In genomic region chr3:98592345-98592935, GRCh38 we compare ENCODE assay signal across 9 cellular contexts. TPM values are rescaled to one million over a fixed set of nuclear protein-coding genes. Genes with fewer than 3 reads are reported as not detected.
A peak's percentile ranks its signal among the peaks of the same experiment; 100 is the strongest.
DNase-seq lines count a peak whose midpoint lies in the region; ATAC-seq, FAIRE-seq and TF ChIP-seq lines count a peak whose summit lies in the region.
"Had no signal": no experiment of that assay in that cellular context is flagged by ENCODE, and none has a peak within 500 bp of the region (broad histone marks: within the 10 kb centered on the region; RNA-seq: fewer than 3 reads in every experiment).

No MANE protein-coding gene starts in this region.

- peaks cover 0 to 6% of the 10 kb centered on the region in 2 experiments for H3K36me3 ChIP-seq in keratinocyte (ENCODE audit: control insufficient read depth in 2 of 2, extremely low read depth in 1 of 2, insufficient read depth in 2 of 2, low read length in 2 of 2)

- peaks cover 30% of the 10 kb centered on the region for H3K36me3 Mint-ChIP-seq in T-helper 1 cell treated with Interleukin-12 subunit alpha and Interleukin-12 subunit beta and Interleukin-4 antibody, amounts not matched to agents 30 μg/mL and 1 μg/mL, for 36 hours (ENCODE audit: low read depth)
- H3K36me3 Mint-ChIP-seq in activated naive CD8-positive, alpha-beta T cell treated with anti-CD3 and anti-CD28 coated beads for 36 hours = peaks cover 34% of the 10 kb centered on the region

- peak overlapping the region; percentile 52 for H3K27ac Mint-ChIP-seq in T-helper 1 cell treated with Interleukin-12 subunit alpha and Interleukin-12 subunit beta and Interleukin-4 antibody, amounts not matched to agents 30 μg/mL and 1 μg/mL, for 36 hours
- peak overlapping the region; percentile 82 for H3K27ac Mint-ChIP-seq in activated naive CD8-positive, alpha-beta T cell treated with anti-CD3 and anti-CD28 coated beads for 36 hours

- no peaks in the 10 kb centered on the region for H3K9me3 ChIP-seq in keratinocyte (ENCODE audit: control insufficient read depth, low read depth, low read length)

- no peaks in the 10 kb centered on the region for H3K9me1 ChIP-seq in keratinocyte (ENCODE audit: control insufficient read depth, extremely low read depth, insufficient read depth, low read length)

- peaks cover 4% of the 10 kb centered on the region for H3K27me3 Mint-ChIP-seq in T-helper 1 cell treated with Interleukin-12 subunit alpha and Interleukin-12 subunit beta and Interleukin-4 antibody, amounts not matched to agents 30 μg/mL and 1 μg/mL, for 36 hours (ENCODE audit: low read depth)
- peaks cover 4% of the 10 kb centered on the region for H3K27me3 Mint-ChIP-seq in activated naive CD8-positive, alpha-beta T cell treated with anti-CD3 and anti-CD28 coated beads for 36 hours

- dilution Hi-C loops in keratinocyte (cut with MboI; ENCODE audit: extremely low pct_ligation_motif_present, low sequenced_read_pairs) = no loop called here

- TF ChIP-seq CTCF in keratinocyte (optimal IDR thresholded peaks at IDR 0.05 in 1 of 3, IDR thresholded peaks at IDR 0.05 in 1 of 3, conservative IDR thresholded peaks at IDR 0.05 in 1 of 3; ENCODE audit: extremely low read depth in 1 of 3, insufficient read depth in 2 of 3, low read length in 3 of 3) = no peak

- H3K27me3 ChIP-seq in keratinocyte (ENCODE audit: control insufficient read depth, extremely low read depth, insufficient read depth, low read length) = no peaks in the 10 kb centered on the region
- H3K27me3 ChIP-seq: foreskin keratinocyte had no signal

- H3K4me2 ChIP-seq in keratinocyte (ENCODE audit: control insufficient read depth, extremely low read depth, insufficient read depth, low read depth, low read length) = peak overlapping the region; percentile 72

- peaks cover 48% of the 10 kb centered on the region for H3K4me1 Mint-ChIP-seq in T-helper 1 cell treated with Interleukin-12 subunit alpha and Interleukin-12 subunit beta and Interleukin-4 antibody, amounts not matched to agents 30 μg/mL and 1 μg/mL, for 36 hours (ENCODE audit: low read depth)
- H3K4me1 Mint-ChIP-seq in activated naive CD8-positive, alpha-beta T cell treated with anti-CD3 and anti-CD28 coated beads for 36 hours = peaks cover 43% of the 10 kb centered on the region

- no peak for ATAC-seq in HG02623 (IDR thresholded peaks at IDR 0.05; ENCODE audit: unreplicated experiment)

- H3K4me1 ChIP-seq in keratinocyte (ENCODE audit: control insufficient read depth, extremely low read depth, insufficient read depth, low read length) = peaks cover 9% of the 10 kb centered on the region

- peak overlapping the region; percentile 94 for H2AFZ ChIP-seq in keratinocyte (ENCODE audit: control insufficient read depth, low read length)

- peak overlapping the region; percentile 96 for H3K4me3 Mint-ChIP-seq in T-helper 1 cell treated with Interleukin-12 subunit alpha and Interleukin-12 subunit beta and Interleukin-4 antibody, amounts not matched to agents 30 μg/mL and 1 μg/mL, for 36 hours
- peak overlapping the region; percentile 96 for H3K4me3 Mint-ChIP-seq in activated naive CD8-positive, alpha-beta T cell treated with anti-CD3 and anti-CD28 coated beads for 36 hours

- DNase-seq in T-helper 1 cell (no peak), keratinocyte (ENCODE audit: low read depth, low spot score) (no peak), substantia nigra (lab: John Stamatoyannopoulos, UW) (no peak), SIG-M5 treated with dmso at 0.1 percent for 504 hours (lab: John Stamatoyannopoulos, UW; ENCODE audit: unreplicated experiment) (no peak), amniotic stem cell (lab: John Stamatoyannopoulos, UW) (no peak)
- DNase-seq in activated naive CD8-positive, alpha-beta T cell treated with anti-CD3 and anti-CD28 coated beads for 36 hours = no peak
- DNase-seq: foreskin keratinocyte had no signal

- H4K20me1 ChIP-seq in keratinocyte (ENCODE audit: control insufficient read depth, extremely low read depth, insufficient read depth, low read length) = no peaks in the 10 kb centered on the region

- peaks cover 5% of the 10 kb centered on the region for H3K9me3 Mint-ChIP-seq in T-helper 1 cell treated with Interleukin-12 subunit alpha and Interleukin-12 subunit beta and Interleukin-4 antibody, amounts not matched to agents 30 μg/mL and 1 μg/mL, for 36 hours
- H3K9me3 Mint-ChIP-seq in activated naive CD8-positive, alpha-beta T cell treated with anti-CD3 and anti-CD28 coated beads for 36 hours = no peaks in the 10 kb centered on the region

- peak overlapping the region; percentile 82 to 86 (median 85) for H3K4me3 ChIP-seq in keratinocyte (ENCODE audit: control insufficient read depth in 2 of 3, extremely low read depth in 1 of 3, insufficient read depth in 2 of 3, low read depth in 1 of 3, low read length in 3 of 3)

- H3K9ac ChIP-seq in keratinocyte (ENCODE audit: control insufficient read depth, extremely low read depth, insufficient read depth, low read length) = peak overlapping the region; percentile 76

- H3K27ac ChIP-seq in keratinocyte (ENCODE audit: control insufficient read depth, insufficient read depth, low read length) (peak overlapping the region; percentile 9), substantia nigra (ENCODE audit: low read depth, low read length, poor library complexity, severe bottlenecking) (peak overlapping the region; percentile 83)
- H3K27ac ChIP-seq: foreskin keratinocyte had no signal

- peaks cover 12% of the 10 kb centered on the region for H3K79me2 ChIP-seq in keratinocyte (ENCODE audit: control insufficient read depth, insufficient read depth, low read length)

- no peak for FAIRE-seq in keratinocyte (lab: Jason Lieb, UNC)

RNA-seq across cellular contexts. Expression of gene CPOX, which starts 1.0 kb away (rescaled TPM):
- 10 to 100 TPM; 48.6 to 54.7 TPM for total RNA-seq in activated naive CD8-positive, alpha-beta T cell treated with anti-CD3 and anti-CD28 coated beads for 36 hours
- 19.2 to 29.4 TPM (median 21.0 TPM) in 3 replicates for polyA plus RNA-seq in keratinocyte
- 9.9 TPM for polyA plus RNA-seq in keratinocyte (2011; ENCODE audit: low read depth)
- 13.6 and 18.2 TPM in 2 replicates for polyA plus RNA-seq in keratinocyte (2011; cell fraction: cytosol; rRNA removed)
- 36.0 and 53.1 TPM in 2 replicates for polyA plus RNA-seq in keratinocyte (2011; cell fraction: nucleus; rRNA removed)
- polyA plus RNA-seq in keratinocyte (2012; ENCODE audit: low replicate concordance) = 11.2 and 19.7 TPM in 2 replicates
- polyA minus RNA-seq in keratinocyte = 8.3 to 18.4 TPM (median 10.4 TPM) in 3 replicates
- polyA minus RNA-seq in keratinocyte (2011; cell fraction: cytosol; rRNA and poly(A)+ RNA removed) = 10.7 TPM
- polyA minus RNA-seq in keratinocyte (2011; cell fraction: nucleus; rRNA and poly(A)+ RNA removed) = 11.5 and 14.3 TPM in 2 replicates
